Comparison of ENCODE assay signal across 1 cellular context in the genomic region with DNA sequence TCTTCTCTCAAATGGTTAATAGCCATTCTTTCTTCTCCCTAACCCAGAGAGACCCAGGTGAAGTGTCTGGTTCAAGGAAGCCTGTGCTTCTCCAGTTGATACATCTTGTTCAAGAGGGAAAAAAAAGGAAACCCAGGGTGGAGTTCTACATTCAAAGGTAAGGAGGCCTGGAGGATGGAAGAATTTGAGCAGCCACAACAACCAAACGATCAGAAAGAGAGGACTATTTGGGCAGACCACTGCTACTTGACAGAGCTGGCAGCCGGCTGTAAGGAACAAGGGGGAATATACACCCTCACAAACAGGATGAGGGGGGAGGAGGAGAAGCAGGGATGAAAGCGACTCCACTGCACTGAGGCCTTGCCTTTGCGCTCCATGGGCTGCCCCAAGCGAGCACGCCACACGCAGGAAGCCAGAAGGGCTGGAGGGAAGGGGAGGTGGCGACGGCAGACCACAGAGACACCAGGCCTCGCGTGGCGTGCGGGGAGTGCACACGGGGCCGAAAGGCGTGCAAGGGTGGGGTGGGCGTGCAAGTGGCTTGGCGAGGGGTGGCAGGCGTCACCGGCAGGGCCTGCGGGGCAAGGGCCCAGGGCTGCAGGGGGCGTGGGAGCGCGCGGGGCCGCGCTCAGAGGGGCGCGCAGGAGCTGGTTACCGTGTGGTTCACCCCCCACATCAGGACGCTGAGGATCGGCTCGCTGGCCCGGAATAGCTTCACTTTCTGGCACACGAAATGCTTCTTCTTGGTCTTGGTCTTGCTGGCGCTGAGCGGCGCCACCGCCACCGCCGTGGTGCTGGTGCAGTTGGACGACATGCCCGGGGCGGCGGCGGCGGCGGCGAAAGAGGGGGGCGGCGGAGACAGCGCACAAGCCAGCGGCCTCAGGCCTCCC.
TF ChIP-seq lines count a peak whose summit lies in the region.

No MANE protein-coding gene starts in this region.

TF ChIP-seq in GM12878, 131 proteins besides CTCF, POLR2A, EP300 and RAD21:
- TF ChIP-seq SIN3A (IDR thresholded peaks at IDR 0.05; ENCODE audit: low read depth, low read length) = 0 out of 2 replicates have a peak, but pooled peaks have one; percentile 64
- peak; percentile 34; the same call in 1 of the 2 replicates for TF ChIP-seq EED (IDR thresholded peaks at IDR 0.05; ENCODE audit: low read depth)
- 0 out of 2 replicates have a peak, but pooled peaks have one; percentile 18 for TF ChIP-seq LARP7 (IDR thresholded peaks at IDR 0.05)
- TF ChIP-seq MTA2 (IDR thresholded peaks at IDR 0.05; ENCODE audit: low read depth) = no peak
- TF ChIP-seq, protein P1, sequence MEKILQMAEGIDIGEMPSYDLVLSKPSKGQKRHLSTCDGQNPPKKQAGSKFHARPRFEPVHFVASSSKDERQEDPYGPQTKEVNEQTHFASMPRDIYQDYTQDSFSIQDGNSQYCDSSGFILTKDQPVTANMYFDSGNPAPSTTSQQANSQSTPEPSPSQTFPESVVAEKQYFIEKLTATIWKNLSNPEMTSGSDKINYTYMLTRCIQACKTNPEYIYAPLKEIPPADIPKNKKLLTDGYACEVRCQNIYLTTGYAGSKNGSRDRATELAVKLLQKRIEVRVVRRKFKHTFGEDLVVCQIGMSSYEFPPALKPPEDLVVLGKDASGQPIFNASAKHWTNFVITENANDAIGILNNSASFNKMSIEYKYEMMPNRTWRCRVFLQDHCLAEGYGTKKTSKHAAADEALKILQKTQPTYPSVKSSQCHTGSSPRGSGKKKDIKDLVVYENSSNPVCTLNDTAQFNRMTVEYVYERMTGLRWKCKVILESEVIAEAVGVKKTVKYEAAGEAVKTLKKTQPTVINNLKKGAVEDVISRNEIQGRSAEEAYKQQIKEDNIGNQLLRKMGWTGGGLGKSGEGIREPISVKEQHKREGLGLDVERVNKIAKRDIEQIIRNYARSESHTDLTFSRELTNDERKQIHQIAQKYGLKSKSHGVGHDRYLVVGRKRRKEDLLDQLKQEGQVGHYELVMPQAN (conservative IDR thresholded peaks at IDR 0.05) = peak; percentile 49
- TF ChIP-seq FOXK2 (IDR thresholded peaks at IDR 0.05) = peak; percentile 88
- peak; percentile 84; the same call in 1 of the 2 replicates for TF ChIP-seq HDGF (IDR thresholded peaks at IDR 0.05)
- peak; percentile 22; the same call in 1 of the 2 replicates for TF ChIP-seq CHD2 (IDR thresholded peaks at IDR 0.05; ENCODE audit: borderline replicate concordance, low read depth, low read length)
- TF ChIP-seq, protein P2, sequence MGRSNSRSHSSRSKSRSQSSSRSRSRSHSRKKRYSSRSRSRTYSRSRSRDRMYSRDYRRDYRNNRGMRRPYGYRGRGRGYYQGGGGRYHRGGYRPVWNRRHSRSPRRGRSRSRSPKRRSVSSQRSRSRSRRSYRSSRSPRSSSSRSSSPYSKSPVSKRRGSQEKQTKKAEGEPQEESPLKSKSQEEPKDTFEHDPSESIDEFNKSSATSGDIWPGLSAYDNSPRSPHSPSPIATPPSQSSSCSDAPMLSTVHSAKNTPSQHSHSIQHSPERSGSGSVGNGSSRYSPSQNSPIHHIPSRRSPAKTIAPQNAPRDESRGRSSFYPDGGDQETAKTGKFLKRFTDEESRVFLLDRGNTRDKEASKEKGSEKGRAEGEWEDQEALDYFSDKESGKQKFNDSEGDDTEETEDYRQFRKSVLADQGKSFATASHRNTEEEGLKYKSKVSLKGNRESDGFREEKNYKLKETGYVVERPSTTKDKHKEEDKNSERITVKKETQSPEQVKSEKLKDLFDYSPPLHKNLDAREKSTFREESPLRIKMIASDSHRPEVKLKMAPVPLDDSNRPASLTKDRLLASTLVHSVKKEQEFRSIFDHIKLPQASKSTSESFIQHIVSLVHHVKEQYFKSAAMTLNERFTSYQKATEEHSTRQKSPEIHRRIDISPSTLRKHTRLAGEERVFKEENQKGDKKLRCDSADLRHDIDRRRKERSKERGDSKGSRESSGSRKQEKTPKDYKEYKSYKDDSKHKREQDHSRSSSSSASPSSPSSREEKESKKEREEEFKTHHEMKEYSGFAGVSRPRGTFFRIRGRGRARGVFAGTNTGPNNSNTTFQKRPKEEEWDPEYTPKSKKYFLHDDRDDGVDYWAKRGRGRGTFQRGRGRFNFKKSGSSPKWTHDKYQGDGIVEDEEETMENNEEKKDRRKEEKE (IDR thresholded peaks at IDR 0.05) = peak; percentile 73; the same call in 1 of the 2 replicates
- no peak for TF ChIP-seq TCF3 (IDR thresholded peaks at IDR 0.05; ENCODE audit: borderline replicate concordance, insufficient read depth, low read depth, low read length)
- TF ChIP-seq RUNX3 (IDR thresholded peaks at IDR 0.05; ENCODE audit: low read length) = peak; percentile 34; the same call in 1 of the 2 replicates
- TF ChIP-seq, protein P3, sequence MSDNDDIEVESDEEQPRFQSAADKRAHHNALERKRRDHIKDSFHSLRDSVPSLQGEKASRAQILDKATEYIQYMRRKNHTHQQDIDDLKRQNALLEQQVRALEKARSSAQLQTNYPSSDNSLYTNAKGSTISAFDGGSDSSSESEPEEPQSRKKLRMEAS (IDR thresholded peaks at IDR 0.05; ENCODE audit: low read depth, low read length) = peak; percentile 66
- 0 out of 2 replicates have a peak, but pooled peaks have one; percentile 7 for TF ChIP-seq CREB1 (IDR thresholded peaks at IDR 0.05; ENCODE audit: low read depth)
- TF ChIP-seq GATAD2B (conservative IDR thresholded peaks at IDR 0.05; ENCODE audit: low read depth) = 0 out of 2 replicates have a peak, but pooled peaks have one; percentile 22
- 0 out of 2 replicates have a peak, but pooled peaks have one; percentile 4 for TF ChIP-seq YY1 (IDR thresholded peaks at IDR 0.05; ENCODE audit: low read depth, low read length)
- TF ChIP-seq MXI1 (IDR thresholded peaks at IDR 0.05; ENCODE audit: low read depth, low read length) = peak; percentile 78; the same call in 1 of the 2 replicates
- peak in 1 of 2 experiments; percentile 5; a peak in 2 of 3 replicates for TF ChIP-seq EGR1 (IDR thresholded peaks at IDR 0.05; ENCODE audit: borderline replicate concordance in 1 of 2, low read depth in 2 of 2, low read length in 2 of 2)
- TF ChIP-seq ZNF217 (IDR thresholded peaks at IDR 0.05) = no peak
- TF ChIP-seq BHLHE40 (IDR thresholded peaks at IDR 0.05; ENCODE audit: borderline replicate concordance in 1 of 2, low read depth in 2 of 2, low read length in 1 of 2) = peak in 1 of 2 experiments; percentile 69; a peak in 1 of 4 replicates
- TF ChIP-seq ASH2L (IDR thresholded peaks at IDR 0.05; ENCODE audit: borderline replicate concordance, low read depth) = no peak
TF ChIP-seq in GM12878: peak in this region for 16.
